Comparison of ENCODE assay signal across 17 cellular contexts in genomic region chr20:3228750-3229032, GRCh38. TPM values are rescaled to one million over a fixed set of nuclear protein-coding genes. Genes with fewer than 3 reads are reported as not detected.
DNase-seq lines count a peak whose midpoint lies in the region; ATAC-seq, FAIRE-seq and TF ChIP-seq lines count a peak whose summit lies in the region.
"Had no signal": no experiment of that assay in that cellular context is flagged by ENCODE, and none has a peak within 500 bp of the region (broad histone marks: within the 10 kb centered on the region; RNA-seq: fewer than 3 reads in every experiment).

No MANE protein-coding gene starts in this region.

- no peak overlapping the region for H3K9ac ChIP-seq in HepG2 (ENCODE audit: insufficient read depth, low read depth, low read length)
- H3K9ac ChIP-seq: BLaER1 treated with 17β-estradiol and CSF1 and Interleukin-3, amounts not matched to agents 10 nM and 100 nM; GM23248 had no signal

- H2AFZ ChIP-seq in HepG2 (ENCODE audit: low read length) (no peak overlapping the region), osteoblast (ENCODE audit: low read length) (no peak overlapping the region)
- H2AFZ ChIP-seq: GM23248 had no signal

- no peak for TF ChIP-seq RAD21 in HepG2 (CRISPR knock-in tag; IDR thresholded peaks at IDR 0.05)

- CTCF ChIA-PET in HepG2 (lab: Yijun Ruan, JAX; ENCODE audit: low intra/inter-chr PET ratio, low total read pairs): no interaction called here

- TF ChIP-seq CTCF in HepG2 (CRISPR knock-in tag; IDR thresholded peaks at IDR 0.05) (no peak), right lobe of liver (IDR thresholded peaks at IDR 0.05) (no peak), RWPE2 (IDR thresholded peaks at IDR 0.05; ENCODE audit: poor library complexity, severe bottlenecking) (no peak), osteoblast (IDR thresholded peaks at IDR 0.05; ENCODE audit: extremely low read depth, low read depth, low read length) (no peak)

- no peaks in the 10 kb centered on the region for H3K27me3 ChIP-seq in HepG2 (ENCODE audit: control insufficient read depth in 1 of 2, insufficient read depth in 2 of 2, low read length in 2 of 2)
- H3K27me3 ChIP-seq in right lobe of liver: no peaks in the 10 kb centered on the region
- no peaks in the 10 kb centered on the region for H3K27me3 ChIP-seq in RWPE2 (ENCODE audit: insufficient read depth, poor library complexity, severe bottlenecking)
- H3K27me3 ChIP-seq in osteoblast (ENCODE audit: insufficient read depth, low read length): no peaks in the 10 kb centered on the region
- H3K27me3 ChIP-seq: BLaER1 treated with 17β-estradiol and CSF1 and Interleukin-3, amounts not matched to agents 10 nM and 100 nM had no signal

- TF ChIP-seq POLR2A in HepG2 (IDR thresholded peaks at IDR 0.05; ENCODE audit: insufficient read depth in 1 of 2, low read depth in 2 of 2, low read length in 2 of 2) (no peak), right lobe of liver (IDR thresholded peaks at IDR 0.05) (no peak)

- no peak overlapping the region for H3K4me2 ChIP-seq in HepG2 (ENCODE audit: low read depth, low read length)
- H3K4me2 ChIP-seq in osteoblast (ENCODE audit: insufficient read depth, low read length): no peak overlapping the region
- H3K4me2 ChIP-seq: BLaER1 treated with 17β-estradiol and CSF1 and Interleukin-3, amounts not matched to agents 10 nM and 100 nM had no signal

- in situ Hi-C loops in HepG2 (cut with HindIII; ENCODE audit: extremely low pct_ligation_motif_present, low pct_unique_long_range_greater_than_20kb): no loop called here

- no peak for FAIRE-seq in HepG2 (lab: Jason Lieb, UNC)
- FAIRE-seq: GM12878, GM19239, HTR-8/SVneo had no signal

- no TSS peak for BruUV-seq in HepG2 (replicated peaks; lab: Mats Ljungman, UMichigan)

- ATAC-seq in HepG2: no peak
- ATAC-seq in right lobe of liver: no peak
- no peak for ATAC-seq in RWPE2 (ENCODE audit: low read depth)
- no peak for ATAC-seq in GM21381 (IDR thresholded peaks at IDR 0.05; ENCODE audit: unreplicated experiment)
- no peak for ATAC-seq in HG03175 (IDR thresholded peaks at IDR 0.05; ENCODE audit: unreplicated experiment)
- ATAC-seq: CD8-positive, alpha-beta T cell; GM12878 had no signal

- TF ChIP-seq EP300 in HepG2 (IDR thresholded peaks at IDR 0.05; ENCODE audit: low read depth in 2 of 2, low read length in 2 of 2) (no peak), HepG2 (CRISPR knock-in tag; IDR thresholded peaks at IDR 0.05; ENCODE audit: borderline replicate concordance) (no peak)

- WGBS in HepG2 (ENCODE audit: low lambda C conversion rate): 98% methylated on average over 10 of the region's 11 CpGs
- WGBS in right lobe of liver (ENCODE audit: insufficient coverage, low coverage, low lambda C conversion rate, missing lambda C conversion rate): no CpG with 5 or more reads among the region's 11 CpGs

- H3K36me3 ChIP-seq in HepG2 (replicated peaks in 1 of 2; ENCODE audit: control insufficient read depth in 1 of 2, insufficient read depth in 2 of 2, low read length in 2 of 2) (peaks cover 0 to 17% of the 10 kb centered on the region in 2 experiments; a peak in 3 of 5 replicates), right lobe of liver (no peaks in the 10 kb centered on the region), RWPE2 (ENCODE audit: low read depth) (peaks cover 4% of the 10 kb centered on the region; the same call in 1 of the 2 replicates), osteoblast (ENCODE audit: insufficient read depth, low read length) (no peaks in the 10 kb centered on the region)

- H3K27ac ChIP-seq in HepG2 (ENCODE audit: extremely low read length, insufficient read depth, low read length) (no peak overlapping the region), right lobe of liver (no peak overlapping the region), RWPE2 (ENCODE audit: poor library complexity, severe bottlenecking) (no peak overlapping the region), osteoblast (ENCODE audit: low read depth, low read length) (no peak overlapping the region)
- H3K27ac ChIP-seq: BLaER1 treated with 17β-estradiol and CSF1 and Interleukin-3, amounts not matched to agents 10 nM and 100 nM; GM23248 had no signal

- intact Hi-C loops in HepG2 (cut with micrococcal nuclease; ENCODE audit: unreplicated experiment) (no loop called here), right lobe of liver (cut with DNase I) (loop anchor here in 1 of 2 donors (10.0 kb wide), 1 partner anchor 86 kb away; no protein-coding TSS in a partner anchor)

- POLR2A ChIA-PET in HepG2 (lab: Yijun Ruan, JAX): no interaction called here

- H3K9me3 ChIP-seq in HepG2 (ENCODE audit: low read length): no peaks in the 10 kb centered on the region
- no peaks in the 10 kb centered on the region for H3K9me3 ChIP-seq in right lobe of liver
- H3K9me3 ChIP-seq in RWPE2 (ENCODE audit: severe bottlenecking): no peaks in the 10 kb centered on the region
- no peaks in the 10 kb centered on the region for H3K9me3 ChIP-seq in osteoblast (ENCODE audit: low read depth, low read length)
- H3K9me3 ChIP-seq: BLaER1 treated with 17β-estradiol and CSF1 and Interleukin-3, amounts not matched to agents 10 nM and 100 nM; HAP-1 had no signal

- H3K79me2 ChIP-seq in HepG2 (ENCODE audit: insufficient read depth, low read length) (no peaks in the 10 kb centered on the region), osteoblast (ENCODE audit: insufficient read depth, low read length) (no peaks in the 10 kb centered on the region)

- H3K4me3 ChIP-seq in HepG2 (replicated peaks in 1 of 3; ENCODE audit: insufficient read depth in 1 of 3, low read depth in 2 of 3, low read length in 3 of 3): no peak overlapping the region
- H3K4me3 ChIP-seq in right lobe of liver: no peak overlapping the region
- H3K4me3 ChIP-seq in RWPE2 (ENCODE audit: severe bottlenecking): no peak overlapping the region
- no peak overlapping the region for H3K4me3 ChIP-seq in osteoblast (ENCODE audit: insufficient read depth, low read length)
- H3K4me3 ChIP-seq: BLaER1 treated with 17β-estradiol and CSF1 and Interleukin-3, amounts not matched to agents 10 nM and 100 nM; GM12878; GM23248; HAP-1 had no signal

- H3K4me1 ChIP-seq in HepG2 (ENCODE audit: insufficient read depth, low read length): peaks cover 65% of the 10 kb centered on the region
- H3K4me1 ChIP-seq in right lobe of liver: no peaks in the 10 kb centered on the region
- H3K4me1 ChIP-seq in RWPE2 (ENCODE audit: insufficient read depth, poor library complexity, severe bottlenecking): peaks cover 7% of the 10 kb centered on the region
- H3K4me1 ChIP-seq in osteoblast (ENCODE audit: insufficient read depth, low read length): no peaks in the 10 kb centered on the region
- H3K4me1 ChIP-seq: HAP-1 had no signal

- no peak for DNase-seq in HepG2 (ENCODE audit: low spot score)
- no peak for DNase-seq in right lobe of liver
- peak; percentile 54 for DNase-seq in RWPE2 (ENCODE audit: low spot score)
- DNase-seq in osteoblast (ENCODE audit: insufficient read length, low spot score, missing footprints): peak; percentile 60
- DNase-seq: CD8-positive, alpha-beta T cell; DMS 273 treated with DMSO at 0.1 percent for 48 hours; DMS53; DND-41; EL; GM23248 had no signal

- H4K20me1 ChIP-seq in HepG2 (ENCODE audit: insufficient read depth, low read length) (no peaks in the 10 kb centered on the region), osteoblast (ENCODE audit: insufficient read depth, low read length) (no peaks in the 10 kb centered on the region)

RNA-seq across cellular contexts. Expression of gene SLC4A11, which starts 10.3 kb away (rescaled TPM):
- total RNA-seq in HepG2 (2016; rRNA removed; fragmentation: Illumina TruSeq; extraction: Trizol): 1.1 and 3.9 TPM in 2 replicates
- total RNA-seq in HepG2 (2016; cell fraction: cytosol; rRNA removed; fragmentation: Illumina TruSeq; extraction: Trizol; ENCODE audit: low read depth): 0.30 and 1.1 TPM in 2 replicates
- total RNA-seq in HepG2 (2016; cell fraction: insoluble cytoplasmic fraction; rRNA removed; fragmentation: Illumina TruSeq; extraction: Trizol): 0.82 and 4.9 TPM in 2 replicates
- 1.4 and 1.8 TPM in 2 replicates for total RNA-seq in HepG2 (2016; cell fraction: membrane; rRNA removed; fragmentation: Illumina TruSeq; extraction: Trizol)
- total RNA-seq in HepG2 (2016; cell fraction: nucleus; rRNA removed; fragmentation: Illumina TruSeq; extraction: Trizol): 5.0 and 8.1 TPM in 2 replicates
- 24.7 and 27.0 TPM in 2 replicates for polyA plus RNA-seq in HepG2 (2011; rRNA removed)
- polyA plus RNA-seq in HepG2 (2011; cell fraction: cytosol; rRNA removed): 6.2 and 8.6 TPM in 2 replicates
- polyA plus RNA-seq in HepG2 (2011; cell fraction: nucleus; rRNA removed): 212 and 304 TPM in 2 replicates
- 9.7 and 13.8 TPM in 2 replicates for polyA plus RNA-seq in HepG2 (2012)
- polyA plus RNA-seq in HepG2 (2016; cell fraction: cytosol; fragmentation: Illumina TruSeq; extraction: Trizol; ENCODE audit: low read depth): 0.50 and 0.84 TPM in 2 replicates
- polyA plus RNA-seq in HepG2 (2016; cell fraction: insoluble cytoplasmic fraction; fragmentation: Illumina TruSeq; extraction: Trizol; ENCODE audit: low read depth): 1.1 and 1.8 TPM in 2 replicates
- polyA plus RNA-seq in HepG2 (2016; cell fraction: membrane; fragmentation: Illumina TruSeq; extraction: Trizol; ENCODE audit: low read depth): 0.65 and 0.70 TPM in 2 replicates
- 16.5 and 18.2 TPM in 2 replicates for polyA plus RNA-seq in HepG2 (2016; cell fraction: nucleus; fragmentation: Illumina TruSeq; extraction: Trizol; ENCODE audit: insufficient read depth, low read depth)
- 1.9 and 33.5 TPM in 2 replicates for polyA minus RNA-seq in HepG2 (2011; rRNA and poly(A)+ RNA removed; ENCODE audit: low replicate concordance)
- 10.2 and 17.1 TPM in 2 replicates for polyA minus RNA-seq in HepG2 (2011; cell fraction: cytosol; rRNA and poly(A)+ RNA removed)
- 44.0 and 47.5 TPM in 2 replicates for polyA minus RNA-seq in HepG2 (2011; cell fraction: nucleus; rRNA and poly(A)+ RNA removed)
- total RNA-seq in right lobe of liver: under 1 TPM in 5 of 6 experiments, not detected in 1; 0.11 to 0.40 (median 0.18) TPM
- under 0.01 TPM in 2 replicates for total RNA-seq in osteoblast

RNA-seq across cellular contexts. Expression of gene ITPA, which starts 19.4 kb away (rescaled TPM):
- 101 and 103 TPM in 2 replicates for total RNA-seq in HepG2 (2016; rRNA removed; fragmentation: Illumina TruSeq; extraction: Trizol)
- 30.5 and 31.5 TPM in 2 replicates for total RNA-seq in HepG2 (2016; cell fraction: cytosol; rRNA removed; fragmentation: Illumina TruSeq; extraction: Trizol; ENCODE audit: low read depth)
- 108 TPM in 2 replicates for total RNA-seq in HepG2 (2016; cell fraction: insoluble cytoplasmic fraction; rRNA removed; fragmentation: Illumina TruSeq; extraction: Trizol)
- 45.6 and 53.1 TPM in 2 replicates for total RNA-seq in HepG2 (2016; cell fraction: membrane; rRNA removed; fragmentation: Illumina TruSeq; extraction: Trizol)
- 51.5 and 65.6 TPM in 2 replicates for total RNA-seq in HepG2 (2016; cell fraction: nucleus; rRNA removed; fragmentation: Illumina TruSeq; extraction: Trizol)
- 60.1 and 73.4 TPM in 2 replicates for polyA plus RNA-seq in HepG2 (2011; rRNA removed)
- 53.2 and 73.4 TPM in 2 replicates for polyA plus RNA-seq in HepG2 (2011; cell fraction: cytosol; rRNA removed)
- 110 and 129 TPM in 2 replicates for polyA plus RNA-seq in HepG2 (2011; cell fraction: nucleus; rRNA removed)
- polyA plus RNA-seq in HepG2 (2012): 55.6 and 63.4 TPM in 2 replicates
- 27.3 and 27.6 TPM in 2 replicates for polyA plus RNA-seq in HepG2 (2016; cell fraction: cytosol; fragmentation: Illumina TruSeq; extraction: Trizol; ENCODE audit: low read depth)
- 106 and 109 TPM in 2 replicates for polyA plus RNA-seq in HepG2 (2016; cell fraction: insoluble cytoplasmic fraction; fragmentation: Illumina TruSeq; extraction: Trizol; ENCODE audit: low read depth)
- polyA plus RNA-seq in HepG2 (2016; cell fraction: membrane; fragmentation: Illumina TruSeq; extraction: Trizol; ENCODE audit: low read depth): 28.9 and 33.4 TPM in 2 replicates
- polyA plus RNA-seq in HepG2 (2016; cell fraction: nucleus; fragmentation: Illumina TruSeq; extraction: Trizol; ENCODE audit: insufficient read depth, low read depth): 144 and 151 TPM in 2 replicates
- polyA minus RNA-seq in HepG2 (2011; rRNA and poly(A)+ RNA removed; ENCODE audit: low replicate concordance): 24.1 and 25.5 TPM in 2 replicates
- 15.4 and 25.9 TPM in 2 replicates for polyA minus RNA-seq in HepG2 (2011; cell fraction: cytosol; rRNA and poly(A)+ RNA removed)
- polyA minus RNA-seq in HepG2 (2011; cell fraction: nucleus; rRNA and poly(A)+ RNA removed): 23.0 and 28.2 TPM in 2 replicates
- 10 to 100 TPM; 17.5 to 38.8 (median 26.7) TPM for total RNA-seq in right lobe of liver
- 29.8 and 34.0 TPM in 2 replicates for total RNA-seq in osteoblast

RNA-seq across cellular contexts. Expression of gene DDRGK1, which starts 24.2 kb away (rescaled TPM):
- total RNA-seq in HepG2 (2016; rRNA removed; fragmentation: Illumina TruSeq; extraction: Trizol) (75.4 and 149 TPM in 2 replicates), right lobe of liver (10 to 100 TPM; 55.0 to 76.1 (median 60.1) TPM), osteoblast (25.9 and 26.8 TPM in 2 replicates)
- 59.4 and 65.6 TPM in 2 replicates for total RNA-seq in HepG2 (2016; cell fraction: cytosol; rRNA removed; fragmentation: Illumina TruSeq; extraction: Trizol; ENCODE audit: low read depth)
- total RNA-seq in HepG2 (2016; cell fraction: insoluble cytoplasmic fraction; rRNA removed; fragmentation: Illumina TruSeq; extraction: Trizol): 69.3 and 161 TPM in 2 replicates
- total RNA-seq in HepG2 (2016; cell fraction: membrane; rRNA removed; fragmentation: Illumina TruSeq; extraction: Trizol): 57.6 and 58.7 TPM in 2 replicates
- total RNA-seq in HepG2 (2016; cell fraction: nucleus; rRNA removed; fragmentation: Illumina TruSeq; extraction: Trizol): 105 and 136 TPM in 2 replicates
- polyA plus RNA-seq in HepG2 (2011; rRNA removed): 96.7 and 116 TPM in 2 replicates
- 133 and 142 TPM in 2 replicates for polyA plus RNA-seq in HepG2 (2011; cell fraction: cytosol; rRNA removed)
- 122 and 134 TPM in 2 replicates for polyA plus RNA-seq in HepG2 (2011; cell fraction: nucleus; rRNA removed)
- 104 and 147 TPM in 2 replicates for polyA plus RNA-seq in HepG2 (2012)
- 51.1 and 51.9 TPM in 2 replicates for polyA plus RNA-seq in HepG2 (2016; cell fraction: cytosol; fragmentation: Illumina TruSeq; extraction: Trizol; ENCODE audit: low read depth)
- 80.6 and 85.9 TPM in 2 replicates for polyA plus RNA-seq in HepG2 (2016; cell fraction: insoluble cytoplasmic fraction; fragmentation: Illumina TruSeq; extraction: Trizol; ENCODE audit: low read depth)
- polyA plus RNA-seq in HepG2 (2016; cell fraction: membrane; fragmentation: Illumina TruSeq; extraction: Trizol; ENCODE audit: low read depth): 52.8 and 53.4 TPM in 2 replicates
- 240 and 250 TPM in 2 replicates for polyA plus RNA-seq in HepG2 (2016; cell fraction: nucleus; fragmentation: Illumina TruSeq; extraction: Trizol; ENCODE audit: insufficient read depth, low read depth)
- polyA minus RNA-seq in HepG2 (2011; rRNA and poly(A)+ RNA removed; ENCODE audit: low replicate concordance): 19.0 and 51.1 TPM in 2 replicates
- polyA minus RNA-seq in HepG2 (2011; cell fraction: cytosol; rRNA and poly(A)+ RNA removed): 40.1 and 44.2 TPM in 2 replicates
- 48.9 and 52.6 TPM in 2 replicates for polyA minus RNA-seq in HepG2 (2011; cell fraction: nucleus; rRNA and poly(A)+ RNA removed)

RNA-seq across cellular contexts. Expression of gene LZTS3, which starts 55.3 kb away (rescaled TPM):
- total RNA-seq in HepG2 (2016; rRNA removed; fragmentation: Illumina TruSeq; extraction: Trizol): 7.4 and 10.1 TPM in 2 replicates
- total RNA-seq in HepG2 (2016; cell fraction: cytosol; rRNA removed; fragmentation: Illumina TruSeq; extraction: Trizol; ENCODE audit: low read depth): 1.6 and 1.9 TPM in 2 replicates
- 7.6 and 10.2 TPM in 2 replicates for total RNA-seq in HepG2 (2016; cell fraction: insoluble cytoplasmic fraction; rRNA removed; fragmentation: Illumina TruSeq; extraction: Trizol)
- total RNA-seq in HepG2 (2016; cell fraction: membrane; rRNA removed; fragmentation: Illumina TruSeq; extraction: Trizol): 5.4 and 6.1 TPM in 2 replicates
- 7.0 and 8.3 TPM in 2 replicates for total RNA-seq in HepG2 (2016; cell fraction: nucleus; rRNA removed; fragmentation: Illumina TruSeq; extraction: Trizol)
- polyA plus RNA-seq in HepG2 (2011; rRNA removed): 31.3 and 49.2 TPM in 2 replicates
- polyA plus RNA-seq in HepG2 (2011; cell fraction: cytosol; rRNA removed): 33.5 and 37.7 TPM in 2 replicates
- polyA plus RNA-seq in HepG2 (2011; cell fraction: nucleus; rRNA removed): 96.7 and 99.2 TPM in 2 replicates
- 15.6 and 27.0 TPM in 2 replicates for polyA plus RNA-seq in HepG2 (2012)
- 1.5 TPM in 2 replicates for polyA plus RNA-seq in HepG2 (2016; cell fraction: cytosol; fragmentation: Illumina TruSeq; extraction: Trizol; ENCODE audit: low read depth)
- 10.0 and 11.9 TPM in 2 replicates for polyA plus RNA-seq in HepG2 (2016; cell fraction: insoluble cytoplasmic fraction; fragmentation: Illumina TruSeq; extraction: Trizol; ENCODE audit: low read depth)
- 5.0 and 5.4 TPM in 2 replicates for polyA plus RNA-seq in HepG2 (2016; cell fraction: membrane; fragmentation: Illumina TruSeq; extraction: Trizol; ENCODE audit: low read depth)
- polyA plus RNA-seq in HepG2 (2016; cell fraction: nucleus; fragmentation: Illumina TruSeq; extraction: Trizol; ENCODE audit: insufficient read depth, low read depth): 19.6 and 21.4 TPM in 2 replicates
- polyA minus RNA-seq in HepG2 (2011; rRNA and poly(A)+ RNA removed; ENCODE audit: low replicate concordance): 1.3 and 64.0 TPM in 2 replicates
- polyA minus RNA-seq in HepG2 (2011; cell fraction: cytosol; rRNA and poly(A)+ RNA removed): 19.8 and 26.7 TPM in 2 replicates
- polyA minus RNA-seq in HepG2 (2011; cell fraction: nucleus; rRNA and poly(A)+ RNA removed): 14.9 and 19.3 TPM in 2 replicates
- 1 to 10 TPM; 3.9 to 6.1 (median 4.9) TPM for total RNA-seq in right lobe of liver
- total RNA-seq in osteoblast: 2.4 and 3.6 TPM in 2 replicates

Comparison
In these comparisons a context has a peak if more than half of its experiments do, and no peak if none do; other contexts are left out.
1. DNase-seq: peak in RWPE2 (single experiment) and osteoblast (single experiment); none in HepG2 (single experiment) and right lobe of liver (0 of 3).